Comparison of ENCODE assay signal across 13 cellular contexts in genomic region chr9:121876658-121877271, GRCh38.
DNase-seq lines count a peak whose midpoint lies in the region; ATAC-seq, FAIRE-seq and TF ChIP-seq lines count a peak whose summit lies in the region.
"Had no signal": no experiment of that assay in that cellular context is flagged by ENCODE, and none has a peak within 500 bp of the region (broad histone marks: within the 10 kb centered on the region; RNA-seq: fewer than 3 reads in every experiment).

No MANE protein-coding gene starts in this region.

- H2AFZ ChIP-seq in astrocyte (ENCODE audit: low read depth, low read length) = no peak overlapping the region

- H3K79me2 ChIP-seq in astrocyte (ENCODE audit: insufficient read depth, low read length) = no peaks in the 10 kb centered on the region

- no peaks in the 10 kb centered on the region for H3K9me3 Mint-ChIP-seq in astrocyte (ENCODE audit: unreplicated experiment)

- peaks cover under 1% of the 10 kb centered on the region for H3K27me3 ChIP-seq in astrocyte (ENCODE audit: insufficient read depth, low read length)
- no peaks in the 10 kb centered on the region for H3K27me3 ChIP-seq in heart left ventricle
- H3K27me3 ChIP-seq in skeletal muscle tissue (ENCODE audit: control insufficient read depth in 3 of 3, insufficient read depth in 3 of 3, low read length in 3 of 3) = no peaks in the 10 kb centered on the region
- H3K27me3 ChIP-seq: testis had no signal

- H3K4me3 Mint-ChIP-seq in astrocyte (ENCODE audit: unreplicated experiment) = no peak overlapping the region

- H3K4me3 ChIP-seq in astrocyte (ENCODE audit: insufficient read depth, low read depth, low read length) (no peak overlapping the region), heart left ventricle (no peak overlapping the region), skeletal muscle tissue (ENCODE audit: low read length in 3 of 3) (peak overlapping the region in 1 of 3 donors; percentile 37)
- H3K4me3 ChIP-seq: testis had no signal

- H3K4me2 ChIP-seq in astrocyte (ENCODE audit: low read length) = peak overlapping the region; percentile 57

- H3K4me1 Mint-ChIP-seq in astrocyte (ENCODE audit: low read depth, unreplicated experiment) = peaks cover 5% of the 10 kb centered on the region

- DNase-seq in H54 (ENCODE audit: insufficient read length, low spot score) (peak; percentile 89), astrocyte (ENCODE audit: low read depth) (peak; percentile 84), heart left ventricle (peak in 1 of 5 donors; percentile 63), middle frontal gyrus (ENCODE audit: extremely low spot score, low spot score) (no peak), DMS153 treated with DMSO at 0.1 percent for 48 hours (lab: John Stamatoyannopoulos, UW; ENCODE audit: unreplicated experiment) (no peak), DMS 273 (lab: John Stamatoyannopoulos, UW; ENCODE audit: unreplicated experiment) (no peak), foreskin melanocyte (no peak)
- DNase-seq: COR-L47; effector memory CD4-positive, alpha-beta T cell; NCI-H1048; NCI-H524 treated with DMSO at 0.1 percent for 48 hours; testis had no signal

- 52 to 59% (median 57%) methylated on average over 13 of the region's 13 CpGs for WGBS in heart left ventricle, 4 donors

- peak; percentile 98 for FAIRE-seq in H54 (lab: Jason Lieb, UNC)
- peak; percentile 69 for FAIRE-seq in astrocyte (lab: Jason Lieb, UNC)

- ATAC-seq in heart left ventricle = peak; percentile 74 to 92 (median 82)

- peaks cover 65% of the 10 kb centered on the region for H3K27me3 Mint-ChIP-seq in astrocyte (ENCODE audit: low read depth, unreplicated experiment)

- TF ChIP-seq POLR2A in H54 (IDR thresholded peaks at IDR 0.05; ENCODE audit: low read depth, low read length) = no peak
- TF ChIP-seq POLR2A in heart left ventricle (IDR thresholded peaks at IDR 0.05) = no peak

- TF ChIP-seq CTCF in astrocyte (IDR thresholded peaks at IDR 0.05; ENCODE audit: insufficient read depth, low read depth, low read length) (no peak), heart left ventricle (IDR thresholded peaks at IDR 0.05) (no peak)

- H3K4me1 ChIP-seq in astrocyte (ENCODE audit: insufficient read depth, low read length) = peaks cover 11% of the 10 kb centered on the region
- H3K4me1 ChIP-seq in heart left ventricle = peaks cover 0 to 11% (median 1%) of the 10 kb centered on the region in 12 donors
- H3K4me1 ChIP-seq in skeletal muscle tissue (ENCODE audit: control insufficient read depth in 3 of 3, insufficient read depth in 3 of 3, low read length in 3 of 3) = peaks cover 12 to 17% (median 13%) of the 10 kb centered on the region in 3 donors
- H3K4me1 ChIP-seq: testis had no signal

- H3K27ac ChIP-seq in astrocyte (ENCODE audit: low read depth, low read length) = no peak overlapping the region
- peak overlapping the region in 2 of 12 donors; percentile 30 to 45 for H3K27ac ChIP-seq in heart left ventricle
- peak overlapping the region; percentile 32 for H3K27ac ChIP-seq in skeletal muscle tissue (ENCODE audit: low read depth, low read length)
- H3K27ac ChIP-seq: testis had no signal

- no peak overlapping the region for H3K9ac ChIP-seq in astrocyte (ENCODE audit: low read length)
- H3K9ac ChIP-seq in skeletal muscle tissue (ENCODE audit: low read depth in 1 of 3, low read length in 3 of 3) = peak overlapping the region; percentile 0 to 35 (median 4)

- no peaks in the 10 kb centered on the region for H3K36me3 Mint-ChIP-seq in astrocyte (ENCODE audit: low read depth, unreplicated experiment)

- H3K36me3 ChIP-seq in astrocyte (ENCODE audit: insufficient read depth, low read length) = no peaks in the 10 kb centered on the region
- no peaks in the 10 kb centered on the region for H3K36me3 ChIP-seq in heart left ventricle
- H3K36me3 ChIP-seq in skeletal muscle tissue (ENCODE audit: control insufficient read depth in 3 of 3, insufficient read depth in 3 of 3, low read length in 3 of 3) = no peaks in the 10 kb centered on the region

- intact Hi-C loops in heart left ventricle (cut with DNase I) = no loop called here

- H3K27ac Mint-ChIP-seq in astrocyte (ENCODE audit: unreplicated experiment) = no peak overlapping the region

- H3K9me3 ChIP-seq in astrocyte (ENCODE audit: insufficient read depth, low read depth, low read length) (no peaks in the 10 kb centered on the region), heart left ventricle (no peaks in the 10 kb centered on the region), skeletal muscle tissue (ENCODE audit: control insufficient read depth in 3 of 3, low read length in 3 of 3) (no peaks in the 10 kb centered on the region)
- H3K9me3 ChIP-seq: testis had no signal

- H4K20me1 ChIP-seq in astrocyte (ENCODE audit: insufficient read depth, low read length) = no peaks in the 10 kb centered on the region

Comparison
In these comparisons a context has a peak if more than half of its experiments do, and no peak if none do; other contexts are left out.
1. DNase-seq: peak in H54 (single experiment) and astrocyte (single experiment); none in middle frontal gyrus (single experiment), DMS153 treated with DMSO at 0.1 percent for 48 hours (single experiment), DMS 273 (single experiment) and foreskin melanocyte (single experiment).